22 cellular contexts compared by ENCODE assay signal in the genomic region with DNA sequence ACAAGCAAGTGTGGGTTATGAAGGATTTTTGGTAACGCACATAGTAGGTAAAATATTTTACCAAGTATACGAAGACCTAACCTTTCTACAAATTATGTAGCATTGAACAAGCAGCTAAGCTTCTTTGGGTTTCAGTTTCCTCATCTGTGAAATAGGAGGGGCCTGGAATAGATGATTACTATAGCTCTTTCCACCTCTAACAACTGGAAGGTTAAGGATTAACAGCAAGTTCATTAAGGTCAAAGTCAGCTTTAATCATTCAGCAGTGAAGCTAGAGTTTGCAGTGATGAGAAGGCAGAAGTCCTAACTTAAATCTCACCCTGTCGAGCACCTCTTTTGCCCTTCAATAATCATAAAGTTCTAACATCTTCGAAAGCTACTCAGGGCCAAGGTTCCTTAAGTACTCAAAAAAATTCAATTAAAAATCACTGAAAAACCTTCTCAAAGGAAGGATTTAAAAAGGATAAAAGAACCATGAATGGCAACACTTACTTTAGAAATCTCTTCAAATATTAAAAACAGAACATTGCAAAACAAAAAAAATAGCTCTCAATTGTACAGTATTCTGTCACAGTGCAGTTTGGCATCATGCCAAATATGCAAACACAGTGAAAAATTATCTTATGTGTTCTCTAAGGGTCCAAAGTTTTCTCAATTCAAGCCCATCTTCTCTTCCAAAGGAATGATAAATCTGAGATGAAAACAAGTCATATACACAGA.
DNase-seq lines count a peak whose midpoint lies in the region; ATAC-seq and TF ChIP-seq lines count a peak whose summit lies in the region.
"Had no signal": no experiment of that assay in that cellular context is flagged by ENCODE, and none has a peak within 500 bp of the region (broad histone marks: within the 10 kb centered on the region; RNA-seq: fewer than 3 reads in every experiment).

No MANE protein-coding gene starts in this region.

- POLR2A ChIA-PET in HEK293 (lab: Yijun Ruan, JAX) = no interaction called here

- H3K9me3 ChIP-seq in HEK293 (ENCODE audit: control insufficient read depth, insufficient read depth, low read depth, low read length) = no peaks in the 10 kb centered on the region
- H3K9me3 ChIP-seq: breast epithelium, lower lobe of right lung, upper lobe of right lung had no signal

- no peaks in the 10 kb centered on the region for H3K4me1 ChIP-seq in HEK293 (ENCODE audit: control insufficient read depth, insufficient read depth, low read length)
- H3K4me1 ChIP-seq: breast epithelium, lower lobe of right lung, upper lobe of right lung had no signal

- H3K4me3 ChIP-seq in HEK293 (ENCODE audit: low read depth, low read length) = no peak overlapping the region
- H3K4me3 ChIP-seq: breast epithelium, lower lobe of right lung, upper lobe of right lung had no signal

- TF ChIP-seq CTCF in HEK293 (tag by site-specific recombination; IDR thresholded peaks at IDR 0.05) = no peak

- DNase-seq in DMS 273 (lab: John Stamatoyannopoulos, UW; ENCODE audit: unreplicated experiment) (peak; percentile 34), DMS 273 treated with DMSO at 0.1 percent for 48 hours (lab: John Stamatoyannopoulos, UW) (no peak), RPMI8226 (peak; percentile 13), kidney tubule cell (ENCODE audit: low spot score) (peak; percentile 61), HUDEP-2 (lab: John Stamatoyannopoulos, UW; ENCODE audit: unreplicated experiment in 76 of 76) (no peak), A172 (ENCODE audit: low spot score) (no peak)
- DNase-seq: activated CD4-positive, alpha-beta T cell treated with anti-CD3 and anti-CD28 coated beads, Interleukin-2, amount 10 ng/mL, durations not matched to agents 7 days and 5 days; AML-193; CD8-positive, alpha-beta memory T cell; foreskin keratinocyte; hypothalamus; lower lobe of right lung; NCI-H2081; nucleus accumbens; PC-3; SIG-M5; stimulated activated CD4-positive, alpha-beta T cell treated with anti-CD3 and anti-CD28 coated beads, Interleukin-12 subunit alpha, Interleukin-12 subunit beta, amount 100 ng/mL, for 4 hours; upper lobe of right lung had no signal

- no peaks in the 10 kb centered on the region for H3K36me3 ChIP-seq in HEK293 (ENCODE audit: control insufficient read depth in 2 of 2, insufficient read depth in 1 of 2, low read length in 2 of 2)
- H3K36me3 ChIP-seq: breast epithelium, lower lobe of right lung, upper lobe of right lung had no signal

- CTCF ChIA-PET in HEK293 (lab: Yijun Ruan, JAX) = interaction anchor here (0.9 to 1.1 kb wide), 2 partner anchors 9 to 15 kb away, joined by 3 read pairs; no protein-coding TSS in a partner anchor

- no peak overlapping the region for H3K27ac ChIP-seq in HEK293 (ENCODE audit: extremely low read depth, low read depth, low read length)
- H3K27ac ChIP-seq: 22Rv1, breast epithelium, foreskin keratinocyte, lower lobe of right lung, upper lobe of right lung had no signal

- no peak for ATAC-seq in GM18511 (IDR thresholded peaks at IDR 0.05; ENCODE audit: unreplicated experiment)
- ATAC-seq: foreskin keratinocyte, lower lobe of right lung, PC-3, upper lobe of right lung had no signal

TF ChIP-seq in HEK293, 187 proteins besides CTCF, POLR2A, EP300 and RAD21:
- TF ChIP-seq, protein P1, sequence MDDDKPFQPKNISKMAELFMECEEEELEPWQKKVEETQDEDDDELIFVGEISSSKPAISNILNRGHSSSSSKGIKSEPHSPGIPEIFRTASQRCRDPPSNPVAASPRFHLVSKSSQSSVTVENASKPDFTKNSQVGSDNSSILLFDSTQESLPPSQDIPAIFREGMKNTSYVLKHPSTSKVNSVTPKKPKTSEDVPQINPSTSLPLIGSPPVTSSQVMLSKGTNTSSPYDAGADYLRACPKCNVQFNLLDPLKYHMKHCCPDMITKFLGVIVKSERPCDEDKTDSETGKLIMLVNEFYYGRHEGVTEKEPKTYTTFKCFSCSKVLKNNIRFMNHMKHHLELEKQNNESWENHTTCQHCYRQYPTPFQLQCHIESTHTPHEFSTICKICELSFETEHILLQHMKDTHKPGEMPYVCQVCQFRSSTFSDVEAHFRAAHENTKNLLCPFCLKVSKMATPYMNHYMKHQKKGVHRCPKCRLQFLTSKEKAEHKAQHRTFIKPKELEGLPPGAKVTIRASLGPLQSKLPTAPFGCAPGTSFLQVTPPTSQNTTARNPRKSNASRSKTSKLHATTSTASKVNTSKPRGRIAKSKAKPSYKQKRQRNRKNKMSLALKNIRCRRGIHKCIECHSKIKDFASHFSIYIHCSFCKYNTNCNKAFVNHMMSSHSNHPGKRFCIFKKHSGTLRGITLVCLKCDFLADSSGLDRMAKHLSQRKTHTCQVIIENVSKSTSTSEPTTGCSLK (tag by site-specific recombination; IDR thresholded peaks at IDR 0.05) = no peak
- TF ChIP-seq YY1 (tag by site-specific recombination; IDR thresholded peaks at IDR 0.05) (no peak), ZNF121 (tag by site-specific recombination; IDR thresholded peaks at IDR 0.05) (no peak), ZNF37A (tag by site-specific recombination; IDR thresholded peaks at IDR 0.05) (0 out of 2 replicates have a peak, but pooled peaks have one; percentile 42), ZNF530 (tag by site-specific recombination; IDR thresholded peaks at IDR 0.05; ENCODE audit: low read depth) (no peak), GLI4 (tag by site-specific recombination; IDR thresholded peaks at IDR 0.05) (no peak), ZNF350 (tag by site-specific recombination; IDR thresholded peaks at IDR 0.05) (peak; percentile 65; the same call in 1 of the 2 replicates), ZNF561 (tag by site-specific recombination; IDR thresholded peaks at IDR 0.05; ENCODE audit: borderline replicate concordance) (0 out of 2 replicates have a peak, but pooled peaks have one; percentile 42), ZNF660 (tag by site-specific recombination; IDR thresholded peaks at IDR 0.05) (0 out of 2 replicates have a peak, but pooled peaks have one; percentile 26), KLF10 (tag by site-specific recombination; IDR thresholded peaks at IDR 0.05) (0 out of 2 replicates have a peak, but pooled peaks have one; percentile 50), ZNF610 (tag by site-specific recombination; IDR thresholded peaks at IDR 0.05; ENCODE audit: borderline replicate concordance) (no peak), ZNF184 (tag by site-specific recombination; IDR thresholded peaks at IDR 0.05) (peak; percentile 65; the same call in 1 of the 2 replicates), ZNF585B (tag by site-specific recombination; IDR thresholded peaks at IDR 0.05) (no peak), HOXD13 (CRISPR knock-in tag; IDR thresholded peaks at IDR 0.05; ENCODE audit: borderline replicate concordance) (no peak), ZNF311 (tag by site-specific recombination; IDR thresholded peaks at IDR 0.05; ENCODE audit: borderline replicate concordance) (no peak), ZNF830 (tag by site-specific recombination; IDR thresholded peaks at IDR 0.05; ENCODE audit: low read depth) (peak; percentile 63; the same call in 1 of the 2 replicates)
- TF ChIP-seq, protein P2, sequence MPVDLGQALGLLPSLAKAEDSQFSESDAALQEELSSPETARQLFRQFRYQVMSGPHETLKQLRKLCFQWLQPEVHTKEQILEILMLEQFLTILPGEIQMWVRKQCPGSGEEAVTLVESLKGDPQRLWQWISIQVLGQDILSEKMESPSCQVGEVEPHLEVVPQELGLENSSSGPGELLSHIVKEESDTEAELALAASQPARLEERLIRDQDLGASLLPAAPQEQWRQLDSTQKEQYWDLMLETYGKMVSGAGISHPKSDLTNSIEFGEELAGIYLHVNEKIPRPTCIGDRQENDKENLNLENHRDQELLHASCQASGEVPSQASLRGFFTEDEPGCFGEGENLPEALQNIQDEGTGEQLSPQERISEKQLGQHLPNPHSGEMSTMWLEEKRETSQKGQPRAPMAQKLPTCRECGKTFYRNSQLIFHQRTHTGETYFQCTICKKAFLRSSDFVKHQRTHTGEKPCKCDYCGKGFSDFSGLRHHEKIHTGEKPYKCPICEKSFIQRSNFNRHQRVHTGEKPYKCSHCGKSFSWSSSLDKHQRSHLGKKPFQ (tag by site-specific recombination; IDR thresholded peaks at IDR 0.05) = no peak
- TF ChIP-seq, protein P3, sequence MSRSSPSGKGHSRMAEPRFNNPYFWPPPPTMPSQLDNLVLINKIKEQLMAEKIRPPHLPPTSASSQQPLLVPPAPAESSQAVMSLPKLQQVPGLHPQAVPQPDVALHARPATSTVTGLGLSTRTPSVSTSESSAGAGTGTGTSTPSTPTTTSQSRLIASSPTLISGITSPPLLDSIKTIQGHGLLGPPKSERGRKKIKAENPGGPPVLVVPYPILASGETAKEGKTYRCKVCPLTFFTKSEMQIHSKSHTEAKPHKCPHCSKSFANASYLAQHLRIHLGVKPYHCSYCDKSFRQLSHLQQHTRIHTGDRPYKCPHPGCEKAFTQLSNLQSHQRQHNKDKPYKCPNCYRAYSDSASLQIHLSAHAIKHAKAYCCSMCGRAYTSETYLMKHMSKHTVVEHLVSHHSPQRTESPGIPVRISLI (tag by site-specific recombination; IDR thresholded peaks at IDR 0.05) = no peak
TF ChIP-seq in HEK293: peak in this region for 7.

Comparison
In these comparisons a context has a peak if more than half of its experiments do, and no peak if none do; other contexts are left out.
1. DNase-seq: peak in DMS 273 (single experiment), RPMI8226 (single experiment) and kidney tubule cell (single experiment); none in DMS 273 treated with DMSO at 0.1 percent for 48 hours (single experiment), HUDEP-2 (0 of 76) and A172 (single experiment).